ENCODE assay signal across 21 cellular contexts in the genomic region with DNA sequence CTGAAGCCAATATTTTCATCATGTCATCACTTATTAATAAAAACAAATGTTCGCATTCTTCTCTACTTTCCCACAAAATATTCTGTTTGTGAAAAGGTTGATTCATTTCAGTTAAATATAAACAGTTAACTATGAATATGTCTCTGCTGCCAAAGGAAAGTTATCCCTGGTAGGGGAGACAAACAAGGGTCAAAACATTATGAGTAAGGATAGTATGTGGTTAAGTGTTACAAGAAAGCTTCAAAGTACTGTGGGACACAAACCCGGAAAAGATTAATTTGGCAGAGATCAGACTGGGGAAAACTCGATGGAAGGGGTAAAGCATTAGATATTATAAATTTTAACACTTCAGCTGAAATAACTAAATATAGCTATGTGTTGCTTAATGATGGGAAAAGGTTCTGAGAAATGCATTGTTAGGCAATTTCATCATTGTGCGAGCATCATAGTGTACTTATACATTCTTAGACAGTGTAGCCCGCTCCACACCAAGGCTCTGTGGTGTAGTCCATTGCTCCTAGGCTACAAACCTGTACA.
A peak's percentile ranks its signal among the peaks of the same experiment; 100 is the strongest.
DNase-seq lines count a peak whose midpoint lies in the region; ATAC-seq and TF ChIP-seq lines count a peak whose summit lies in the region.
"Had no signal": no experiment of that assay in that cellular context is flagged by ENCODE, and none has a peak within 500 bp of the region (broad histone marks: within the 10 kb centered on the region; RNA-seq: fewer than 3 reads in every experiment).

No MANE protein-coding gene starts in this region.

- TF ChIP-seq CTCF in HFFc6 (IDR thresholded peaks at IDR 0.05) (no peak), cardiac fibroblast (IDR thresholded peaks at IDR 0.05; ENCODE audit: low read depth, low read length) (no peak), lung (IDR thresholded peaks at IDR 0.05; ENCODE audit: control extremely low read depth, extremely low read depth) (no peak)

- H3K27me3 ChIP-seq in lung (ENCODE audit: control insufficient read depth, insufficient read depth) = no peaks in the 10 kb centered on the region
- H3K27me3 ChIP-seq in Karpas-422 (ENCODE audit: low read length) = 0 out of 2 replicates have a peak, but pooled peaks cover 2% of the 10 kb centered on the region

- H3K9me2 ChIP-seq in Karpas-422 (replicated peaks; ENCODE audit: insufficient read depth, low read length) = no peaks in the 10 kb centered on the region

- in situ Hi-C loops in ACHN (cut with HindIII; ENCODE audit: low pct_ligation_motif_present, low pct_unique_long_range_greater_than_20kb, low sequenced_read_pairs) = no loop called here

- no peaks in the 10 kb centered on the region for H3K79me2 ChIP-seq in Karpas-422 (ENCODE audit: low read length)

- ATAC-seq in lung (ENCODE audit: insufficient read depth, low FRiP score) = peak; percentile 19
- ATAC-seq: activated CD8-positive, alpha-beta memory T cell treated with anti-CD3 and anti-CD28 coated beads, Interleukin-2, amount 10 ng/mL, durations not matched to agents 7 days and 5 days; T-cell had no signal

- no peaks in the 10 kb centered on the region for H3K9me3 ChIP-seq in lung (ENCODE audit: control insufficient read depth in 2 of 2, insufficient read depth in 1 of 2, low read length in 1 of 2)
- no peaks in the 10 kb centered on the region for H3K9me3 ChIP-seq in Karpas-422 (ENCODE audit: low read length)

- no peaks in the 10 kb centered on the region for H3K9me3 Mint-ChIP-seq in HFFc6
- H3K9me3 Mint-ChIP-seq: activated B cell treated with CpG ODN at 0.5 μM for 24 hours, T-cell had no signal

- no peak overlapping the region for H2AFZ ChIP-seq in Karpas-422 (ENCODE audit: low read length)

- no peaks in the 10 kb centered on the region for H3K27me3 Mint-ChIP-seq in HFFc6 (ENCODE audit: insufficient read depth)
- H3K27me3 Mint-ChIP-seq: activated B cell treated with CpG ODN at 0.5 μM for 24 hours; activated CD8-positive, alpha-beta memory T cell treated with anti-CD3 and anti-CD28 coated beads, Interleukin-2, amount 10 ng/mL, durations not matched to agents 7 days and 5 days; central memory CD8-positive, alpha-beta T cell; T-cell had no signal

- H3K4me1 ChIP-seq in lung (ENCODE audit: control insufficient read depth in 2 of 2, insufficient read depth in 2 of 2, low read length in 2 of 2) = no peaks in the 10 kb centered on the region
- no peaks in the 10 kb centered on the region for H3K4me1 ChIP-seq in Karpas-422 (ENCODE audit: low read length)

- no peak overlapping the region; the same call in 1 of the 2 replicates for H3K4me3 Mint-ChIP-seq in HFFc6
- H3K4me3 Mint-ChIP-seq: activated B cell treated with CpG ODN at 0.5 μM for 24 hours; activated CD8-positive, alpha-beta memory T cell treated with anti-CD3 and anti-CD28 coated beads, Interleukin-2, amount 10 ng/mL, durations not matched to agents 7 days and 5 days; activated naive CD4-positive, alpha-beta T cell treated with anti-CD3 and anti-CD28 coated beads for 36 hours; B cell; central memory CD8-positive, alpha-beta T cell; neural crest cell; T-cell had no signal

- peaks cover 18% of the 10 kb centered on the region for H3K4me1 Mint-ChIP-seq in HFFc6 (ENCODE audit: low read depth)
- H3K4me1 Mint-ChIP-seq: activated B cell treated with CpG ODN at 0.5 μM for 24 hours; activated CD8-positive, alpha-beta memory T cell treated with anti-CD3 and anti-CD28 coated beads, Interleukin-2, amount 10 ng/mL, durations not matched to agents 7 days and 5 days; B cell; central memory CD8-positive, alpha-beta T cell; T-cell had no signal

- no peak overlapping the region for H3K27ac Mint-ChIP-seq in HFFc6
- H3K27ac Mint-ChIP-seq: activated B cell treated with CpG ODN at 0.5 μM for 24 hours; activated CD8-positive, alpha-beta memory T cell treated with anti-CD3 and anti-CD28 coated beads, Interleukin-2, amount 10 ng/mL, durations not matched to agents 7 days and 5 days; activated naive CD4-positive, alpha-beta T cell treated with anti-CD3 and anti-CD28 coated beads for 36 hours; B cell; T-cell had no signal

- no peak overlapping the region for H3K4me2 ChIP-seq in Karpas-422 (ENCODE audit: low read depth, low read length, poor library complexity, severe bottlenecking)

- no peaks in the 10 kb centered on the region for H4K20me1 ChIP-seq in Karpas-422 (ENCODE audit: insufficient read depth, low read depth, low read length)

- H3K27ac ChIP-seq in lung (ENCODE audit: low read depth in 1 of 2, low read length in 1 of 2) (no peak overlapping the region), Karpas-422 (ENCODE audit: low read length) (no peak overlapping the region)

- H3K9ac ChIP-seq in Karpas-422 (ENCODE audit: low read length) = no peak overlapping the region

- H3K36me3 ChIP-seq in lung (ENCODE audit: control insufficient read depth in 2 of 2, insufficient read depth in 2 of 2, low read length in 2 of 2) (no peaks in the 10 kb centered on the region), Karpas-422 (ENCODE audit: insufficient read depth, low read length) (no peaks in the 10 kb centered on the region)

- peak; percentile 13 for DNase-seq in ACHN
- peak; percentile 27 for DNase-seq in HFFc6
- peak; percentile 88 to 91 for DNase-seq in cardiac fibroblast (ENCODE audit: low read depth in 2 of 2)
- no peak for DNase-seq in lung (ENCODE audit: low spot score)
- no peak for DNase-seq in Karpas-422
- DNase-seq in NCI-H128 (lab: John Stamatoyannopoulos, UW; ENCODE audit: unreplicated experiment) = no peak
- DNase-seq in HPDE6-E6E7 (ENCODE audit: extremely low spot score) = no peak
- no peak for DNase-seq in stimulated activated CD4-positive, alpha-beta T cell treated with anti-CD3 and anti-CD28 coated beads, Interleukin-15, amount 100 ng/mL, for 24 hours
- DNase-seq: activated B cell treated with CpG ODN at 0.5 μM for 24 hours; activated CD8-positive, alpha-beta memory T cell treated with anti-CD3 and anti-CD28 coated beads, Interleukin-2, amount 10 ng/mL, durations not matched to agents 7 days and 5 days; activated naive CD4-positive, alpha-beta T cell treated with anti-CD3 and anti-CD28 coated beads for 36 hours; DND-41; mammary epithelial cell; NCI-H1092 treated with DMSO at 0.1 percent for 48 hours; NCI-H446; small intestine; substantia nigra; T-cell had no signal

- WGBS in lung, 2 donors = 65 to 86% methylated on average over 5 of the region's 5 CpGs

- H3K4me3 ChIP-seq in cardiac fibroblast (replicated peaks in 1 of 2; ENCODE audit: low read depth in 2 of 2, low read length in 2 of 2) (no peak overlapping the region), lung (no peak overlapping the region), Karpas-422 (ENCODE audit: low read length) (no peak overlapping the region)

- H3K36me3 Mint-ChIP-seq in HFFc6 (ENCODE audit: low read depth) = no peaks in the 10 kb centered on the region
- H3K36me3 Mint-ChIP-seq: T-cell had no signal

Comparison
In these comparisons a context has a peak if more than half of its experiments do, and no peak if none do; other contexts are left out.
1. DNase-seq: peak in ACHN (single experiment), HFFc6 (single experiment) and cardiac fibroblast (2 of 2); none in lung (single experiment), Karpas-422 (single experiment), NCI-H128 (single experiment), HPDE6-E6E7 (single experiment) and stimulated activated CD4-positive, alpha-beta T cell treated with anti-CD3 and anti-CD28 coated beads, Interleukin-15, amount 100 ng/mL, for 24 hours (single experiment).